Comparison of ENCODE assay signal across 8 cellular contexts in the genomic region with DNA sequence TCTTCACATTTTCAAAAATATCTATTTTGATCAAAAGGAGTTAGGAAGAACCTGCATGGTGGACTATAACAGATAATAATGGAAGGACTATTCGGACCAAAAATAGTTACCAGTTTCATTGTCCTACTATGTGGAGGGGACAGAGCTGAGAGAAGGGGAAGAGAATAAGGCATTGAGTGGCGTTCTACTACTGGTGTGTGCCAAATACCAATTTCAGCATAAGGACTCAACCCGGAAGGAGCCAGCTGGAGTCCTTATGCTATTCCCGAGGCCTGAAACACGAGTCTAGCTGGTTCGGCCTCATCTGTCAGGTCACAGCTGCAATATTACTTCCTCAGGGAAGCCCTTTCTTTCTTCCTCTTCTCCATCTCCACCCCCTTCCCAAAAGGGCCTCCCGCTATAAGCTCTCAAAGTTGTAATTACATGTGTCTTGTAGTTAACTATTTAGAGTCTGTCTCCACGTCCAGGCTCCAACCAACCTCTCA. TPM values are rescaled to one million over a fixed set of nuclear protein-coding genes. Genes with fewer than 3 reads are reported as not detected.
A peak's percentile ranks its signal among the peaks of the same experiment; 100 is the strongest.
DNase-seq lines count a peak whose midpoint lies in the region; ATAC-seq and TF ChIP-seq lines count a peak whose summit lies in the region.

No MANE protein-coding gene starts in this region.

- peaks cover 4 to 6% of the 10 kb centered on the region in 2 donors for H3K27me3 Mint-ChIP-seq in natural killer cell (ENCODE audit: low read depth in 2 of 2)

- no peak for TF ChIP-seq CTCF in GM06990 (IDR thresholded peaks at IDR 0.05; ENCODE audit: insufficient read depth, low read length, poor library complexity, severe bottlenecking)
- no peak for TF ChIP-seq CTCF in esophagus squamous epithelium (IDR thresholded peaks at IDR 0.05)
- no peak for TF ChIP-seq CTCF in natural killer cell (IDR thresholded peaks at IDR 0.05)

- H3K4me3 ChIP-seq in GM06990 (replicated peaks; ENCODE audit: low read depth, low read length), result peak overlapping the region; percentile 85
- H3K4me3 ChIP-seq in esophagus squamous epithelium, result peak overlapping the region; percentile 54 to 91 (median 72)

- H3K4me1 Mint-ChIP-seq in natural killer cell, result peaks cover 25 to 33% of the 10 kb centered on the region in 2 donors

- H3K36me3 ChIP-seq in GM06990 (ENCODE audit: control insufficient read depth, insufficient read depth, low read length) (no peaks in the 10 kb centered on the region), esophagus squamous epithelium (no peaks in the 10 kb centered on the region)

- intact Hi-C loops in esophagus squamous epithelium (cut with DNase I), result no loop called here
- intact Hi-C loops in natural killer cell (cut with micrococcal nuclease), result loop anchor here (5.0 kb wide), 1 partner anchor 680 kb away; a partner anchor contains a TSS

- no peak for TF ChIP-seq POLR2A in esophagus squamous epithelium (IDR thresholded peaks at IDR 0.05)

- no peaks in the 10 kb centered on the region for H3K27me3 ChIP-seq in GM06990 (replicated peaks; ENCODE audit: control insufficient read depth, insufficient read depth, low read length)
- H3K27me3 ChIP-seq in esophagus squamous epithelium, result no peaks in the 10 kb centered on the region

- H3K9me3 Mint-ChIP-seq in natural killer cell, result no peaks in the 10 kb centered on the region

- peak; percentile 21 for DNase-seq in AG08396 (ENCODE audit: low spot score)
- DNase-seq in GM06990 (ENCODE audit: extremely low read depth, insufficient read length), result no peak
- DNase-seq in SW480 (ENCODE audit: low spot score), result peak; percentile 42
- no peak for DNase-seq in esophagus squamous epithelium (lab: John Stamatoyannopoulos, UW)
- DNase-seq in natural killer cell, result no peak
- no peak for DNase-seq in NCI-H1436 treated with DMSO at 0.1 percent for 48 hours (lab: John Stamatoyannopoulos, UW)
- DNase-seq in 8988T, result no peak

- peaks cover 4 to 40% (median 10%) of the 10 kb centered on the region in 3 donors for H3K4me1 ChIP-seq in esophagus squamous epithelium

- H3K36me3 Mint-ChIP-seq in natural killer cell, result no peaks in the 10 kb centered on the region

- peak overlapping the region; percentile 77 to 82 for H3K27ac Mint-ChIP-seq in natural killer cell

- peak overlapping the region; percentile 87 for H3K4me3 Mint-ChIP-seq in natural killer cell

- ATAC-seq in natural killer cell, result no peak
- no peak for ATAC-seq in GM18868 (IDR thresholded peaks at IDR 0.05; ENCODE audit: unreplicated experiment)

- H3K27ac ChIP-seq in esophagus squamous epithelium, result peak overlapping the region; percentile 88 to 95 (median 93)

- WGBS in esophagus squamous epithelium, 2 donors, result 13 to 26% methylated on average over 8 of the region's 8 CpGs

- no peaks in the 10 kb centered on the region for H3K9me3 ChIP-seq in esophagus squamous epithelium

RNA-seq across cellular contexts. Expression of a gene that starts 20.5 kb away (rescaled TPM):
- total RNA-seq in esophagus squamous epithelium (10 to 100 TPM; 13.4 to 30.0 (median 19.6) TPM), natural killer cell (10 to 100 TPM; 17.3 to 25.2 (median 19.4) TPM)

Comparison
In these comparisons a context has a peak if more than half of its experiments do, and no peak if none do; other contexts are left out.
1. DNase-seq: peak in AG08396 (single experiment) and SW480 (single experiment); none in GM06990 (single experiment), esophagus squamous epithelium (single experiment), natural killer cell (single experiment), NCI-H1436 treated with DMSO at 0.1 percent for 48 hours (single experiment) and 8988T (single experiment).